Comparison of ENCODE assay signal across 8 cellular contexts in the genomic region with DNA sequence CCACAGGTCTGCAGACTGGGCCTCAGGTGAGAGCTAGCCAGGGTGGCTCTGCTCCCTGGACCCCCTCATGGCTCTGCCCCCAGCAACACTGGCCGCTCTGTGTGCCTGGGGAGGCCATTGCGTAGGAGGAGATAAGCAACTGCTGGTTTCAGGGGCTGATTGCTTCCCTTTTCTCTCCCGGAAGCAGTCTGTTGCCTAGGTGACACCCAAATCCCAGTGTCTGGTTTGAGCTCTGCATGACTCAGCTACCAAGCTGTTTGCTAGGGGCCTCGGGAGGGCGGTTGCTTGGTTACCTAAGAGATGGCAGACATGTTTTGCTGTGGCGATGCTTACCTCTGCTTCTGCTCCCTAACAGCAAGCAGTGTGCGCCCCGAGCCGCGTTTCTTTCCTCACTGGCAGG. TPM values are rescaled to one million over a fixed set of nuclear protein-coding genes. Genes with fewer than 3 reads are reported as not detected.
DNase-seq lines count a peak whose midpoint lies in the region; ATAC-seq, FAIRE-seq and TF ChIP-seq lines count a peak whose summit lies in the region.
"Not testable (repeated sequence)": the region's sequence is repeated elsewhere in the genome, so short reads cannot be mapped to it uniquely, and the experiment has no call there.

No MANE protein-coding gene starts in this region.

- WGBS in pancreas, 2 donors = 50 to 55% methylated on average over 3 to 6 of the region's 10 CpGs

- peak; percentile 96 for FAIRE-seq in pancreas (lab: Jason Lieb, UNC)

- H3K4me3 ChIP-seq in SJCRH30, pancreas: not testable (repeated sequence)

- H3K9me3 ChIP-seq in SJCRH30 (replicated peaks); pancreas: not testable (repeated sequence)

- peak; percentile 22 for DNase-seq in Ammon's horn (ENCODE audit: low spot score)
- peak; percentile 89 for DNase-seq in MV-4-11 (lab: John Stamatoyannopoulos, UW)
- DNase-seq in SJCRH30 = peak; percentile 60 to 73
- DNase-seq in activated T-cell treated with anti-CD3 and anti-CD28 coated beads, Interleukin-2, amount 50 U/mL, for 48 hours = peak; percentile 55 to 64
- peak; percentile 45 for DNase-seq in fibroblast of the conjunctiva (ENCODE audit: low read depth)
- peak in 2 of 6 donors; percentile 13 to 30 for DNase-seq in pancreas

- H3K36me3 ChIP-seq in SJCRH30, pancreas: not testable (repeated sequence)

- not testable (repeated sequence) for TF ChIP-seq CTCF in pancreas (IDR thresholded peaks at IDR 0.05)

- intact Hi-C loops in pancreas (cut with DNase I) = not testable (repeated sequence)

- H3K27ac ChIP-seq in SJCRH30, pancreas: not testable (repeated sequence)

- ATAC-seq in GM19023 (IDR thresholded peaks at IDR 0.05; ENCODE audit: unreplicated experiment) (peak; percentile 88), HG02943 (IDR thresholded peaks at IDR 0.05; ENCODE audit: low read depth, unreplicated experiment) (peak; percentile 88), pancreas (peak; percentile 36 to 77 (median 62))

- H3K4me1 ChIP-seq in SJCRH30, pancreas: not testable (repeated sequence)

- H3K27me3 ChIP-seq in SJCRH30, pancreas: not testable (repeated sequence)

RNA-seq across cellular contexts. Expression of a gene that starts 15.4 kb away (rescaled TPM):
- total RNA-seq in SJCRH30 (2014; rRNA removed; shearing (Covaris generic)) = 10.9 and 11.1 TPM in 2 replicates
- 10 to 100 TPM; 11.0 to 13.9 (median 11.6) TPM for total RNA-seq in pancreas
- polyA plus RNA-seq in pancreas = 10 to 100 TPM; 11.6 to 19.1 TPM

RNA-seq across cellular contexts. Expression of a gene that starts 20.3 kb away (rescaled TPM):
- 17.0 and 20.0 TPM in 2 replicates for total RNA-seq in SJCRH30 (2014; rRNA removed; shearing (Covaris generic))
- total RNA-seq in pancreas = 10 to 100 TPM; 15.7 to 36.6 (median 25.5) TPM
- 10 to 100 TPM; 16.6 to 50.2 TPM for polyA plus RNA-seq in pancreas

RNA-seq across cellular contexts. Expression of a gene that starts 24.3 kb away (rescaled TPM):
- total RNA-seq in SJCRH30 (2014; rRNA removed; shearing (Covaris generic)) = not detected in 2 replicates
- not detected for total RNA-seq in pancreas
- not detected for polyA plus RNA-seq in pancreas
